In genomic region chr3:58041826-58042324, GRCh38 we compare ENCODE assay signal across 8 cellular contexts. TPM values are rescaled to one million over a fixed set of nuclear protein-coding genes. Genes with fewer than 3 reads are reported as not detected.
DNase-seq lines count a peak whose midpoint lies in the region; ATAC-seq and TF ChIP-seq lines count a peak whose summit lies in the region.

No MANE protein-coding gene starts in this region.

- H3K27ac ChIP-seq in HUES64 (ENCODE audit: low read depth, low read length): peak overlapping the region; percentile 89
- peak overlapping the region; percentile 11 to 78 (median 62) for H3K27ac ChIP-seq in esophagus squamous epithelium
- peak overlapping the region; percentile 19 for H3K27ac ChIP-seq in suprapubic skin

- intact Hi-C loops in esophagus squamous epithelium (cut with DNase I): no loop called here

- DNase-seq in GM03348 (ENCODE audit: low spot score) (peak; percentile 74), esophagus squamous epithelium (lab: John Stamatoyannopoulos, UW) (no peak), suprapubic skin (ENCODE audit: low spot score in 2 of 2) (no peak), NCI-H1436 (lab: John Stamatoyannopoulos, UW) (no peak), NCI-H2227 (lab: John Stamatoyannopoulos, UW; ENCODE audit: unreplicated experiment) (no peak)
- DNase-seq in activated CD4-positive, alpha-beta T cell treated with anti-CD3 and anti-CD28 coated beads for 48 hours: no peak

- WGBS in HUES64: 56% methylated on average over 2 of the region's 2 CpGs
- WGBS in esophagus squamous epithelium, 2 donors: 76 to 82% methylated on average over 2 of the region's 2 CpGs
- 62% methylated on average over 2 of the region's 2 CpGs for WGBS in suprapubic skin

- TF ChIP-seq EP300 in suprapubic skin (IDR thresholded peaks at IDR 0.05): no peak

- H3K9me3 ChIP-seq in HUES64 (ENCODE audit: insufficient read depth, low read depth, low read length) (no peaks in the 10 kb centered on the region), esophagus squamous epithelium (no peaks in the 10 kb centered on the region), suprapubic skin (no peaks in the 10 kb centered on the region)

- H3K9ac ChIP-seq in HUES64 (ENCODE audit: low read depth, low read length): no peak overlapping the region; the same call in 1 of the 2 replicates

- H3K27me3 ChIP-seq in HUES64 (ENCODE audit: insufficient read depth, low read length) (no peaks in the 10 kb centered on the region), esophagus squamous epithelium (no peaks in the 10 kb centered on the region), suprapubic skin (no peaks in the 10 kb centered on the region)

- TF ChIP-seq CTCF in esophagus squamous epithelium (IDR thresholded peaks at IDR 0.05): no peak
- TF ChIP-seq CTCF in suprapubic skin (IDR thresholded peaks at IDR 0.05): no peak

- H3K4me3 ChIP-seq in HUES64 (ENCODE audit: low read length): no peak overlapping the region
- no peak overlapping the region for H3K4me3 ChIP-seq in esophagus squamous epithelium
- H3K4me3 ChIP-seq in suprapubic skin: no peak overlapping the region

- H3K4me1 ChIP-seq in HUES64 (ENCODE audit: insufficient read depth, low read length) (peaks cover 55% of the 10 kb centered on the region), esophagus squamous epithelium (peaks cover 25 to 89% (median 55%) of the 10 kb centered on the region in 3 donors), suprapubic skin (peaks cover 62% of the 10 kb centered on the region)

- H3K36me3 ChIP-seq in HUES64 (ENCODE audit: insufficient read depth, low read length) (no peaks in the 10 kb centered on the region), esophagus squamous epithelium (no peaks in the 10 kb centered on the region), suprapubic skin (no peaks in the 10 kb centered on the region)

- peak; percentile 82 for ATAC-seq in GM21717 (IDR thresholded peaks at IDR 0.05; ENCODE audit: unreplicated experiment)

- TF ChIP-seq POLR2A in esophagus squamous epithelium (IDR thresholded peaks at IDR 0.05) (no peak), suprapubic skin (IDR thresholded peaks at IDR 0.05) (no peak)

RNA-seq across cellular contexts. Expression of gene FLNB, which starts 33.7 kb away (rescaled TPM):
- polyA plus RNA-seq in HUES64 (2013, experiment 1 of 2): 33.5 TPM
- 39.4 TPM for polyA plus RNA-seq in HUES64 (2013, experiment 2 of 2)
- total RNA-seq in esophagus squamous epithelium (10 to 100 TPM; 65.4 to 77.0 (median 71.5) TPM), suprapubic skin (100 to 1,000 TPM; 143 to 186 (median 150) TPM)

Comparison
In these comparisons a context has a peak if more than half of its experiments do, and no peak if none do; other contexts are left out.
1. H3K27ac ChIP-seq: peak in every context shown above with its lines; median percentile 89 in HUES64; 62 in esophagus squamous epithelium; 19 in suprapubic skin.